8 cellular contexts compared by ENCODE assay signal in genomic region chr1:38013027-38013588, GRCh38. TPM values are rescaled to one million over a fixed set of nuclear protein-coding genes. Genes with fewer than 3 reads are reported as not detected.
DNase-seq lines count a peak whose midpoint lies in the region; ATAC-seq and TF ChIP-seq lines count a peak whose summit lies in the region.

No MANE protein-coding gene starts in this region.

- H3K27me3 ChIP-seq in sigmoid colon: no peaks in the 10 kb centered on the region

- H3K36me3 ChIP-seq in sigmoid colon: peaks cover 6 to 16% (median 10%) of the 10 kb centered on the region in 4 donors

- no peak for TF ChIP-seq POLR2A in sigmoid colon (IDR thresholded peaks at IDR 0.05)

- H3K4me3 ChIP-seq in WI38 (ENCODE audit: low read depth, low read length): peak overlapping the region; percentile 92
- H3K4me3 ChIP-seq in sigmoid colon: peak overlapping the region; percentile 75 to 92 (median 84)

- H3K4me1 ChIP-seq in sigmoid colon: peaks cover 0 to 51% (median 46%) of the 10 kb centered on the region in 4 donors

- no peak for TF ChIP-seq EP300 in sigmoid colon (IDR thresholded peaks at IDR 0.05)

- TF ChIP-seq CTCF in WI38 (IDR thresholded peaks at IDR 0.05; ENCODE audit: low read depth, low read length) (no peak), sigmoid colon (IDR thresholded peaks at IDR 0.05) (no peak)

- DNase-seq in EL: peak; percentile 71
- no peak for DNase-seq in Right ventricle myocardium superior
- DNase-seq in sigmoid colon: no peak
- DNase-seq in stimulated activated CD4-positive, alpha-beta T cell treated with anti-CD3 and anti-CD28 coated beads, Interleukin-15, amount 100 ng/mL, for 24 hours: no peak

- ATAC-seq in HG02973 (IDR thresholded peaks at IDR 0.05; ENCODE audit: unreplicated experiment): peak; percentile 16
- ATAC-seq in Right ventricle myocardium superior (ENCODE audit: poor library complexity): peak; percentile 5
- ATAC-seq in HG03457 (IDR thresholded peaks at IDR 0.05; ENCODE audit: unreplicated experiment): no peak
- no peak for ATAC-seq in GM18519 (IDR thresholded peaks at IDR 0.05; ENCODE audit: low FRiP score, unreplicated experiment)

- intact Hi-C loops in Right ventricle myocardium superior (cut with DNase I) (no loop called here), sigmoid colon (cut with DNase I) (no loop called here)

- peak overlapping the region; percentile 95 to 98 (median 96) for H3K27ac ChIP-seq in sigmoid colon

- 5 to 10% methylated on average over 8 of the region's 8 CpGs for WGBS in sigmoid colon, 2 donors

- H3K9me3 ChIP-seq in sigmoid colon: no peaks in the 10 kb centered on the region

RNA-seq across cellular contexts. Expression of gene UTP11, which starts 0.6 kb away (rescaled TPM):
- total RNA-seq in Right ventricle myocardium superior (46.5 TPM), sigmoid colon (10 to 100 TPM; 54.8 to 76.5 (median 66.9) TPM)
- 10 to 100 TPM; 14.4 to 28.5 (median 15.0) TPM for polyA plus RNA-seq in sigmoid colon

RNA-seq across cellular contexts. Expression of gene FHL3, which starts 7.8 kb away (rescaled TPM):
- total RNA-seq in Right ventricle myocardium superior: 25.4 TPM
- total RNA-seq in sigmoid colon: 10 to 100 TPM; 38.9 to 76.4 (median 46.6) TPM
- polyA plus RNA-seq in sigmoid colon: 10 to 100 TPM in 1 of 3 donors, 1 to 10 TPM in 2; 2.5 to 13.4 (median 9.0) TPM

RNA-seq across cellular contexts. Expression of gene SF3A3, which starts 23.3 kb away (rescaled TPM):
- 23.5 TPM for total RNA-seq in Right ventricle myocardium superior
- total RNA-seq in sigmoid colon: 10 to 100 TPM; 41.4 to 50.1 (median 44.7) TPM
- 10 to 100 TPM; 15.0 to 30.4 (median 20.6) TPM for polyA plus RNA-seq in sigmoid colon

RNA-seq across cellular contexts. Expression of gene POU3F1, which starts 33.5 kb away (rescaled TPM):
- total RNA-seq in Right ventricle myocardium superior: 0.16 TPM
- total RNA-seq in sigmoid colon: not detected
- polyA plus RNA-seq in sigmoid colon: under 1 TPM in 1 of 3 donors, not detected in 2; 0.09 TPM

Comparison
In these comparisons a context has a peak if more than half of its experiments do, and no peak if none do; other contexts are left out.
1. ATAC-seq: peak in HG02973 (single experiment) and Right ventricle myocardium superior (single experiment); none in HG03457 (single experiment) and GM18519 (single experiment).